ENCODE assay signal across 13 cellular contexts in the genomic region with DNA sequence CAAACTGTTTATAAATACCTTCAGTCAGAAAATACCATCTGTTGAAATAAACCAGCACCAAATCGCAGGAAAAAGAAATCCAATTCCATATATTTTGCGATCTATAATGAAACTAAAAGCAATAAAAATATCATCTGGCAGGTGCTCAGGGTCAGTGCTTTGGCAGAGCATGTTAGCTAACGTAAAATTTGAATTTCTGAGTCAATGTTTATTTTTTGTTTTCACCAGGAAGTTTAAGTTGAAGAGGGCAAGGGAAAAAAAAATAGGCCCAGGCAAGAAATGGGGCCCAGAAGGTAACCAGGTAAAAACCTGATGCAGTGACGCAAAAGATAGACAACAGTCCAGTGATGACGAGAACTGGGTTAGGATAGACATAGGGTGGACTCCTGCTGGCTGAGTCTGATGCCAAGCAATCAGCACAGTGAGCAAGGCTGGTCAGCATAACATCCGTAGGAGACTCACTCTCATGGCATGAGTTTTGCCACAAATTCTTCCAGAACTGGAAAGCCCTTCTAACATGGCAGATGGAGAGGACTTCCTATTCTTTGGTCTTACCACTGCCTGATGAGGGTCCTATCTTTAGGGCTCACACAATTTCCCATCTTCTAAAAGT. TPM values are rescaled to one million over a fixed set of nuclear protein-coding genes. Genes with fewer than 3 reads are reported as not detected.
DNase-seq lines count a peak whose midpoint lies in the region; ATAC-seq and TF ChIP-seq lines count a peak whose summit lies in the region.
"Had no signal": no experiment of that assay in that cellular context is flagged by ENCODE, and none has a peak within 500 bp of the region (broad histone marks: within the 10 kb centered on the region; RNA-seq: fewer than 3 reads in every experiment).

No MANE protein-coding gene starts in this region.

- H3K27ac Mint-ChIP-seq in brain: peak overlapping the region in 4 of 5 experiments; percentile 85 to 95 (median 93)
- H3K27ac Mint-ChIP-seq in glutamatergic neuron (ENCODE audit: unreplicated experiment): no peak overlapping the region

- no peaks in the 10 kb centered on the region for H3K9me3 ChIP-seq in heart left ventricle
- H3K9me3 ChIP-seq in aorta (ENCODE audit: control insufficient read depth, low read length): no peaks in the 10 kb centered on the region
- H3K9me3 ChIP-seq: A549, suprapubic skin had no signal

- TF ChIP-seq CTCF in heart left ventricle (IDR thresholded peaks at IDR 0.05) (no peak), brain (conservative IDR thresholded peaks at IDR 0.05) (no peak), glutamatergic neuron (IDR thresholded peaks at IDR 0.05; ENCODE audit: partially characterized antibody, unreplicated experiment) (no peak)

- ATAC-seq in heart left ventricle (no peak), left ventricle myocardium superior (no peak), left lobe of liver (peak; percentile 68), aorta (ENCODE audit: low FRiP score) (peak; percentile 53), GM21515 (IDR thresholded peaks at IDR 0.05; ENCODE audit: unreplicated experiment) (no peak)
- ATAC-seq in activated T-cell treated with anti-CD3 and anti-CD28 coated beads, Interleukin-2, amount 50 U/mL, for 4 hours: no peak
- ATAC-seq: A549 had no signal

- H3K36me3 Mint-ChIP-seq in brain: peaks cover 7% of the 10 kb centered on the region
- H3K36me3 Mint-ChIP-seq in glutamatergic neuron (ENCODE audit: unreplicated experiment): no peaks in the 10 kb centered on the region
- H3K36me3 Mint-ChIP-seq in activated T-cell treated with anti-CD3 and anti-CD28 coated beads, Interleukin-2, amount 50 U/mL, for 4 hours (ENCODE audit: insufficient read depth): peaks cover 3% of the 10 kb centered on the region

- 86 to 92% (median 89%) methylated on average over 6 of the region's 6 CpGs for WGBS in heart left ventricle, 4 donors
- WGBS in aorta, 2 donors: 58 to 64% methylated on average over 6 of the region's 6 CpGs

- no peaks in the 10 kb centered on the region for H3K9me3 Mint-ChIP-seq in brain
- H3K9me3 Mint-ChIP-seq in glutamatergic neuron (ENCODE audit: unreplicated experiment): no peaks in the 10 kb centered on the region
- no peaks in the 10 kb centered on the region for H3K9me3 Mint-ChIP-seq in activated T-cell treated with anti-CD3 and anti-CD28 coated beads, Interleukin-2, amount 50 U/mL, for 4 hours

- intact Hi-C loops in heart left ventricle (cut with DNase I) (loop anchor here in 1 of 10 donors (5.0 kb wide), 1 partner anchor 37 kb away; no protein-coding TSS in a partner anchor), left ventricle myocardium superior (cut with micrococcal nuclease) (no loop called here), aorta (cut with DNase I) (no loop called here)

- peaks cover 6 to 66% (median 34%) of the 10 kb centered on the region in 12 donors for H3K4me1 ChIP-seq in heart left ventricle
- peaks cover 4 to 6% of the 10 kb centered on the region in 2 donors for H3K4me1 ChIP-seq in aorta (ENCODE audit: control insufficient read depth in 1 of 2, insufficient read depth in 2 of 2, low read length in 2 of 2)

- H3K4me3 Mint-ChIP-seq in brain (peak overlapping the region in 2 of 5 experiments; percentile 12 to 16), glutamatergic neuron (ENCODE audit: unreplicated experiment) (no peak overlapping the region)
- no peak overlapping the region for H3K4me3 Mint-ChIP-seq in activated T-cell treated with anti-CD3 and anti-CD28 coated beads, Interleukin-2, amount 50 U/mL, for 4 hours

- DNase-seq in heart left ventricle (no peak), left ventricle myocardium superior (no peak), left lobe of liver (ENCODE audit: low spot score) (no peak), aorta (no peak), glutamatergic neuron (no peak)
- DNase-seq in activated T-cell treated with anti-CD3 and anti-CD28 coated beads, Interleukin-2, amount 50 U/mL, for 4 hours: no peak
- DNase-seq: activated T-cell treated with anti-CD3 and anti-CD28 coated beads, Interleukin-2, amount 50 U/mL, for 1 hour; DMS79; WERI-Rb-1 had no signal

- TF ChIP-seq POLR2A in heart left ventricle (IDR thresholded peaks at IDR 0.05): no peak

- H3K4me3 ChIP-seq in heart left ventricle: no peak overlapping the region
- no peak overlapping the region for H3K4me3 ChIP-seq in aorta (ENCODE audit: low read length in 2 of 2)
- H3K4me3 ChIP-seq: A549, suprapubic skin had no signal

- H3K4me1 Mint-ChIP-seq in brain: peaks cover 38% of the 10 kb centered on the region
- H3K4me1 Mint-ChIP-seq in glutamatergic neuron (ENCODE audit: low read depth, unreplicated experiment): no peaks in the 10 kb centered on the region
- H3K4me1 Mint-ChIP-seq in activated T-cell treated with anti-CD3 and anti-CD28 coated beads, Interleukin-2, amount 50 U/mL, for 4 hours (ENCODE audit: low read depth): no peaks in the 10 kb centered on the region

- peak overlapping the region in 9 of 12 donors; percentile 43 to 80 (median 66) for H3K27ac ChIP-seq in heart left ventricle
- H3K27ac ChIP-seq in aorta (ENCODE audit: low read depth in 1 of 2, low read length in 2 of 2): peak overlapping the region; percentile 59 to 71
- H3K27ac ChIP-seq: A549, suprapubic skin, WERI-Rb-1 had no signal

- H3K27me3 Mint-ChIP-seq in brain: peaks cover 3% of the 10 kb centered on the region
- no peaks in the 10 kb centered on the region for H3K27me3 Mint-ChIP-seq in glutamatergic neuron (ENCODE audit: unreplicated experiment)
- no peaks in the 10 kb centered on the region for H3K27me3 Mint-ChIP-seq in activated T-cell treated with anti-CD3 and anti-CD28 coated beads, Interleukin-2, amount 50 U/mL, for 4 hours (ENCODE audit: low read depth)

- H3K36me3 ChIP-seq in heart left ventricle (no peaks in the 10 kb centered on the region), aorta (ENCODE audit: control insufficient read depth in 1 of 2, insufficient read depth in 2 of 2, low read length in 1 of 2) (no peaks in the 10 kb centered on the region)
- H3K36me3 ChIP-seq: suprapubic skin, WERI-Rb-1 had no signal

- no peaks in the 10 kb centered on the region for H3K27me3 ChIP-seq in heart left ventricle
- H3K27me3 ChIP-seq in aorta (ENCODE audit: control insufficient read depth in 1 of 2, insufficient read depth in 2 of 2, low read length in 1 of 2): no peaks in the 10 kb centered on the region
- H3K27me3 ChIP-seq: suprapubic skin had no signal

RNA-seq across cellular contexts. Expression of gene ZHX3, which starts 42.2 kb away (rescaled TPM):
- total RNA-seq in heart left ventricle: 10 to 100 TPM; 26.3 to 43.9 (median 33.1) TPM
- 10 to 100 TPM; 10.9 to 17.2 TPM for polyA plus RNA-seq in heart left ventricle
- total RNA-seq in left ventricle myocardium superior: 37.8 TPM
- polyA plus RNA-seq in brain (ENCODE audit: insufficient read depth, low read depth, low replicate concordance): 27.8 TPM
- 51.4 TPM for total RNA-seq in left lobe of liver
- 10 to 100 TPM; 50.7 to 98.6 TPM for total RNA-seq in aorta
- 10 to 100 TPM; 11.0 to 26.9 TPM for polyA plus RNA-seq in aorta
- total RNA-seq in glutamatergic neuron (ENCODE audit: unreplicated experiment): 40.5 TPM
- total RNA-seq in activated T-cell treated with anti-CD3 and anti-CD28 coated beads, Interleukin-2, amount 50 U/mL, for 4 hours: 10 to 100 TPM in 1 of 3 donors, 1 to 10 TPM in 2; 6.9 to 11.9 (median 9.9) TPM

Comparison
In these comparisons a context has a peak if more than half of its experiments do, and no peak if none do; other contexts are left out.
1. ATAC-seq: peak in left lobe of liver (single experiment) and aorta (single experiment); none in heart left ventricle (0 of 4), left ventricle myocardium superior (single experiment), GM21515 (single experiment) and activated T-cell treated with anti-CD3 and anti-CD28 coated beads, Interleukin-2, amount 50 U/mL, for 4 hours (0 of 2).